Comparison of ENCODE assay signal across 30 cellular contexts in the genomic region with DNA sequence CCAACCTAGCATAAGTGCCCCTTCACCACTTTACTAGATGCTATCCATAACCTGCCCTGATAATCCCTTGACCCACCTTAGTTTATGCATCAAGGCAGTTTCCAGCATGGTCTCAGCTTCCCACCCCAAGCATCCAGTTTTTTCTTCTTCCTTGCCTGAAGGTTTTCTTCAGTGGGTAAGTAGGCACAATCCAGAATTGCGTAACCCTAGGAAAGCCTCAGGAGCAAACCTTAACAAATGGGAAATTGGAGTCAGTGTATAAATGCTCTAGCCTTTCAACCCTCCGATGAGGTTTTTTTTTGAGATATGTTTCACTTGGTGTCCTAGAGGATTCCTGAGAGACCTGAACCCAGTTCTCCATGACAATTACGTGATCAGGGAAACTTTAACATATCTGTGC.
"Had no signal": no experiment of that assay in that cellular context is flagged by ENCODE, and none has a peak within 500 bp of the region (broad histone marks: within the 10 kb centered on the region; RNA-seq: fewer than 3 reads in every experiment).

No MANE protein-coding gene starts in this region.

- H3K4me3 ChIP-seq: adrenal gland, cardiac muscle cell, Peyer's patch, SJSA1 had no signal

- H3K27ac ChIP-seq: adrenal gland, cardiac muscle cell, Peyer's patch, SJSA1 had no signal

- H3K9me3 ChIP-seq: adrenal gland, Peyer's patch, SJSA1, SK-N-SH had no signal

- ATAC-seq: activated CD8-positive, alpha-beta T cell treated with anti-CD3 and anti-CD28 coated beads for 36 hours; activated T-cell treated with anti-CD3 and anti-CD28 coated beads, Interleukin-2, amount 50 U/mL, for 72 hours; activated T-helper 17 cell treated with anti-CD3 and anti-CD28 coated beads, Interleukin-2, amount 50 U/mL, for 72 hours; PC-3 had no signal

- H3K4me2 ChIP-seq: SK-N-SH had no signal

- H3K9ac ChIP-seq: SK-N-SH had no signal

- H3K36me3 ChIP-seq: adrenal gland, cardiac muscle cell, Peyer's patch, SJSA1 had no signal

- FAIRE-seq: TTC549 had no signal

- H3K4me1 ChIP-seq: adrenal gland, Peyer's patch, SJSA1 had no signal

- DNase-seq: activated CD4-positive, alpha-beta T cell treated with anti-CD3 and anti-CD28 coated beads, Interleukin-2, amount 10 ng/mL, durations not matched to agents 24 days and 14 days; activated CD4-positive, alpha-beta T cell treated with anti-CD3 and anti-CD28 coated beads, Interleukin-2, amount 50 U/mL, for 4 hours; activated CD8-positive, alpha-beta T cell treated with anti-CD3 and anti-CD28 coated beads for 36 hours; activated effector memory CD4-positive, alpha-beta T cell treated with anti-CD3 and anti-CD28 coated beads, Interleukin-2, amount 50 U/mL, for 16 hours; activated naive CD4-positive, alpha-beta T cell; activated naive CD8-positive, alpha-beta T cell treated with anti-CD3 and anti-CD28 coated beads, Interleukin-2, amount 10 ng/mL, durations not matched to agents 7 days and 5 days; activated T-cell treated with anti-CD3 and anti-CD28 coated beads, Interleukin-2, amount 50 U/mL, for 1 hour; activated T-cell treated with anti-CD3 and anti-CD28 coated beads, Interleukin-2, amount 50 U/mL, for 72 hours; adrenal gland; anterior cingulate cortex; Kasumi-1; KG1; NCI-H1092 treated with DMSO at 0.1 percent for 48 hours; NCI-H1417 treated with DMSO at 0.1 percent for 48 hours; NCI-H187 treated with DMSO at 0.1 percent for 48 hours; NCI-H2081; NCI-H2171 treated with DMSO at 0.1 percent for 48 hours; NCI-H2227 treated with DMSO at 0.1 percent for 48 hours; NCI-H446 treated with DMSO at 0.1 percent for 48 hours; NCI-H524 treated with DMSO at 0.1 percent for 48 hours; NK-92 treated with Interleukin-12 subunit alpha and Interleukin-12 subunit beta, amount 100 ng/mL, for 24 hours; PC-3; Peyer's patch; RPMI8226; SHP77 treated with DMSO at 0.1 percent for 48 hours; SK-N-SH had no signal

- H3K27me3 ChIP-seq: adrenal gland, cardiac muscle cell, Peyer's patch, SJSA1 had no signal
